1 cellular context compared by ENCODE assay signal in the genomic region with DNA sequence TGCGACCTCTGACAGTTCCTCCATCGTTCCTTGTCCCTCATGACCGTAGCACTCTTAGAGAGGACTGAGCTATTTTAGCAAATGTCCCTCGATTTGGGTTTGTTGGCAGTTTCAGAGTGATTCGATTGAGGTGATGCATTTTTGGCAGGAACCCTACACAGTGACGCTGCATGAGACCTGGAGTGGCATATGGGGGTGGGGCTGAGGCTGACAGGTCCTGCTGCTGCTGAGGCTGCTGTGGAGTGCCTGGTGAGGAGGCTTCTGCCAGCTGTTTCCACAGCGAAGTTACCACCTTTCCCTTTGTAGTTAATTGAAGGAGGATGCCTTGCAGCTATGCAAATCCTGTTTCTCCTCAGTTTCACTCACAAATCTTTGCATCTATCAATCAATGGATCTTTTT.
TF ChIP-seq lines count a peak whose summit lies in the region.

No MANE protein-coding gene starts in this region.

TF ChIP-seq in IMR-90, 13 proteins besides CTCF, POLR2A, EP300 and RAD21:
- no peak for TF ChIP-seq RCOR1 (IDR thresholded peaks at IDR 0.05; ENCODE audit: insufficient replicate concordance, low read length)
